Comparison of ENCODE assay signal across 29 cellular contexts in the genomic region with DNA sequence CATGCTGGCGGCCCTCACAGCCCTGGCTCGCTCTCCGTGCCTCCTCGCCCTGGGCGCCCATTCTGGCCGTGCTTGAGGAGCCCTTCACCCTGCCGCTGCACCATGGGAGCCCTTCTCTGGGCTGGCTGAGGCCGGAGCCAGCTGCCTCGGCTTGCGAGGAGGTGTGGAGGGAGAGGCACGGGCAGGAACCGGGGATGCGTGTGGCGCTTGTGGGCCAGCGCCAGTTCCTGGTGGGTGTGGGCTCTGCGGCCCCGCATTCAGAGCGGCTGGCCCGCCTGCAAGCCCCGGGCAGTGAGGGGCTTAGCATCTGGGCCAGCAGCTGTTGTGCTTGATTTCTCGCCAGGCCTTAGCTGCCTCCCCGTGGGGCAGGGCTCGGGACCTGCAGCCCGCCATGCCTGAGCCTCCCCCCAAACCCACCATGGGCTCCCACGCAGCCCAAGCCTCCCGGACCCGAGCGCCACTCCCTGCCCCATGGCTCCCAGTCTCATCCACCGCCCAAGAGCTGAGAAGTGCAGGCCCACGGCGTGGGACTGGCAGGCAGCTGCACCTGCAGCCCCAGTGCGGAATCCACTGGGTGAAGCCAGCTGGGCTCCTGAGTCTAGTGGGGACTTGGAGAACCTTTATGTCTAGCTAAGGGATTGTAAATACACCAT.
"Had no signal": no experiment of that assay in that cellular context is flagged by ENCODE, and none has a peak within 500 bp of the region (broad histone marks: within the 10 kb centered on the region; RNA-seq: fewer than 3 reads in every experiment).

No MANE protein-coding gene starts in this region.

- H3K27ac Mint-ChIP-seq: naive B cell; naive thymus-derived CD8-positive, alpha-beta T cell; natural killer cell treated with Interleukin-12 subunit alpha and Interleukin-12 subunit beta and Interleukin-15 and Interleukin-18, amount 100 ng/mL, for 72 hours; nephron progenitor cell; progenitor cell of endocrine pancreas; stimulated activated memory B cell treated with anti-CD40 and anti-IgM and Interleukin-4, amounts not matched to agents 10 μg/mL and 1 μg/mL and 100 μg/mL, for 72 hours; stimulated activated naive CD8-positive, alpha-beta T cell treated with anti-CD3 and anti-CD28 coated beads, Interleukin-15, amount 100 ng/mL, for 72 hours; type B pancreatic cell had no signal

- H3K4me1 Mint-ChIP-seq: naive B cell; naive thymus-derived CD8-positive, alpha-beta T cell; nephron progenitor cell; neural crest cell; stimulated activated memory B cell treated with anti-CD40 and anti-IgM and Interleukin-4, amounts not matched to agents 10 μg/mL and 1 μg/mL and 100 μg/mL, for 72 hours; stimulated activated naive CD8-positive, alpha-beta T cell treated with anti-CD3 and anti-CD28 coated beads, Interleukin-15, amount 100 ng/mL, for 72 hours had no signal

- H3K4me3 Mint-ChIP-seq: naive B cell; naive thymus-derived CD8-positive, alpha-beta T cell; natural killer cell treated with Interleukin-12 subunit alpha and Interleukin-12 subunit beta and Interleukin-15 and Interleukin-18, amount 100 ng/mL, for 72 hours; nephron progenitor cell; neural crest cell; stimulated activated memory B cell treated with anti-CD40 and anti-IgM and Interleukin-4, amounts not matched to agents 10 μg/mL and 1 μg/mL and 100 μg/mL, for 72 hours; stimulated activated naive CD8-positive, alpha-beta T cell treated with anti-CD3 and anti-CD28 coated beads, Interleukin-15, amount 100 ng/mL, for 72 hours; type B pancreatic cell had no signal

- H3K27ac ChIP-seq: pancreas, psoas muscle, right lobe of liver, sigmoid colon, spleen, suprapubic skin, testis, tibial artery, transverse colon, vagina had no signal

- H3K4me3 ChIP-seq: pancreas, psoas muscle, right lobe of liver, sigmoid colon, smooth muscle cell, spleen, suprapubic skin, tibial artery, transverse colon, vagina had no signal

- H3K27me3 Mint-ChIP-seq: naive B cell; naive thymus-derived CD8-positive, alpha-beta T cell; natural killer cell treated with Interleukin-12 subunit alpha and Interleukin-12 subunit beta and Interleukin-15 and Interleukin-18, amount 100 ng/mL, for 72 hours; progenitor cell of endocrine pancreas; stimulated activated memory B cell treated with anti-CD40 and anti-IgM and Interleukin-4, amounts not matched to agents 10 μg/mL and 1 μg/mL and 100 μg/mL, for 72 hours; stimulated activated naive CD8-positive, alpha-beta T cell treated with anti-CD3 and anti-CD28 coated beads, Interleukin-15, amount 100 ng/mL, for 72 hours; type B pancreatic cell had no signal

- H3K36me3 ChIP-seq: pancreas, right lobe of liver, sigmoid colon, spleen, suprapubic skin, tibial artery, transverse colon, vagina had no signal

- H3K9me3 Mint-ChIP-seq: stimulated activated memory B cell treated with anti-CD40 and anti-IgM and Interleukin-4, amounts not matched to agents 10 μg/mL and 1 μg/mL and 100 μg/mL, for 72 hours had no signal

- H3K9me3 ChIP-seq: pancreas, psoas muscle, right lobe of liver, sigmoid colon, suprapubic skin, testis, transverse colon, vagina had no signal

- H3K4me1 ChIP-seq: pancreas, psoas muscle, right lobe of liver, sigmoid colon, spleen, suprapubic skin, testis, tibial artery, transverse colon, vagina had no signal

- H3K4me2 ChIP-seq: smooth muscle cell had no signal

- H3K36me3 Mint-ChIP-seq: naive B cell; stimulated activated memory B cell treated with anti-CD40 and anti-IgM and Interleukin-4, amounts not matched to agents 10 μg/mL and 1 μg/mL and 100 μg/mL, for 72 hours; type B pancreatic cell had no signal

- DNase-seq: naive B cell; naive thymus-derived CD8-positive, alpha-beta T cell; nephron progenitor cell; occipital lobe; psoas muscle; sigmoid colon; spleen; stimulated activated CD4-positive, alpha-beta T cell treated with anti-CD3 and anti-CD28 coated beads, Interleukin-12 subunit alpha, Interleukin-12 subunit beta, amount 100 ng/mL, for 4 hours; stimulated activated CD4-positive, alpha-beta T cell treated with anti-CD3 and anti-CD28 coated beads, Interleukin-1b, Interleukin-23, amount 100 ng/mL, for 48 hours; stimulated activated CD4-positive, alpha-beta T cell treated with anti-CD3 and anti-CD28 coated beads, Interleukin-4, amount 100 ng/mL, for 1 hour; stimulated activated CD4-positive, alpha-beta T cell treated with anti-CD3 and anti-CD28 coated beads, Interleukin-4, amount 100 ng/mL, for 4 hours; stimulated activated CD8-positive, alpha-beta memory T cell treated with anti-CD3 and anti-CD28 coated beads, Interleukin-4, amount 100 ng/mL, for 48 hours; stimulated activated naive CD4-positive, alpha-beta T cell; stimulated activated naive CD8-positive, alpha-beta T cell treated with anti-CD3 and anti-CD28 coated beads, Interleukin-15, amount 100 ng/mL, for 72 hours; stimulated activated naive CD8-positive, alpha-beta T cell treated with anti-CD3 and anti-CD28 coated beads, Interleukin-15, Interleukin-2, amounts not matched to agents 100 U/mL and 50 U/mL, for 24 hours; substantia nigra; tibial artery; transverse colon had no signal

- H3K27me3 ChIP-seq: pancreas, right lobe of liver, sigmoid colon, spleen, suprapubic skin, testis, tibial artery, transverse colon, vagina had no signal
